ENCODE assay signal across 22 cellular contexts in the genomic region with DNA sequence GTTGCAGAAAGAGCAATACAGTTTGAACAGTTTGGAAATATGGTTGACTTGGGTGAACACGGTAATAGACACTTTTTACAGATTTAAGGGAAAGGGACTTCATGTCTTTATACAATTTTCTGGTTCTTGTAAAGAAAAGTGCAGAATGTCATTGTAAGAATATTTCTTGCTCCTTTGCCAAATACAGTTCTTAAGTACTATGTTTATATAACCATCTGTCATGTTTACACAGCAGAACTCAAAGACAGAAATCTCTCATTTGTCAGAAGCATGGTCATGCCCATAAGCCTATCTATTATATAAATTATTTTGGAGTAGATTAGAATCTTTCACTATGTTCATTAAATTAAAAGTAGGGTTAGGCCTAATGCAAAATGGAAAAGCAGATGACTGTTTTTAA.
DNase-seq lines count a peak whose midpoint lies in the region; ATAC-seq and TF ChIP-seq lines count a peak whose summit lies in the region.
"Had no signal": no experiment of that assay in that cellular context is flagged by ENCODE, and none has a peak within 500 bp of the region (broad histone marks: within the 10 kb centered on the region; RNA-seq: fewer than 3 reads in every experiment).

No MANE protein-coding gene starts in this region.

- peaks cover 3 to 28% (median 9%) of the 10 kb centered on the region in 6 donors for H3K9me3 Mint-ChIP-seq in immature natural killer cell

- H3K4me3 ChIP-seq in SK-N-MC (no peak overlapping the region), smooth muscle cell (no peak overlapping the region)
- H3K4me3 ChIP-seq: cardiac muscle cell, suprapubic skin had no signal

- DNase-seq in NCI-H82 (lab: John Stamatoyannopoulos, UW) (peak; percentile 9), NCI-H82 treated with DMSO at 0.1 percent for 48 hours (lab: John Stamatoyannopoulos, UW; ENCODE audit: unreplicated experiment) (no peak), SK-N-MC (ENCODE audit: low read depth, low spot score) (no peak), fibroblast of gingiva (ENCODE audit: low read depth) (peak; percentile 2), smooth muscle cell (lab: John Stamatoyannopoulos, UW; ENCODE audit: unreplicated experiment) (no peak), amniotic stem cell (lab: John Stamatoyannopoulos, UW) (no peak), omental fat pad (ENCODE audit: low spot score) (no peak), immature natural killer cell (no peak)
- DNase-seq: activated CD4-positive, alpha-beta T cell treated with anti-CD3 and anti-CD28 coated beads for 4 hours; activated gamma-delta T cell treated with Interleukin-2 at 50 U/mL for 16 hours; activated T-cell treated with anti-CD3 and anti-CD28 coated beads, Interleukin-2, amount 50 U/mL, for 24 hours; dermis blood vessel endothelial cell; mesendoderm; NCI-H1105; NCI-H2029; NK-92 treated with Interleukin-12 subunit alpha and Interleukin-12 subunit beta, amount 100 ng/mL, for 24 hours; nucleus accumbens; stimulated activated CD4-positive, alpha-beta T cell treated with anti-CD3 and anti-CD28 coated beads, Interleukin-2, amount 100 ng/mL, for 48 hours had no signal

- no peaks in the 10 kb centered on the region for H3K27me3 ChIP-seq in smooth muscle cell (ENCODE audit: low read depth)
- H3K27me3 ChIP-seq: suprapubic skin had no signal

- no peaks in the 10 kb centered on the region for H3K9me3 ChIP-seq in SK-N-MC (ENCODE audit: low read depth, low read length)
- H3K9me3 ChIP-seq in smooth muscle cell (replicated peaks; ENCODE audit: low read depth) = no peaks in the 10 kb centered on the region
- H3K9me3 ChIP-seq: suprapubic skin had no signal

- peaks cover 0 to 2% (median 0%) of the 10 kb centered on the region in 3 donors for H3K27me3 Mint-ChIP-seq in immature natural killer cell (ENCODE audit: low read depth in 3 of 3)
- H3K27me3 Mint-ChIP-seq: activated T-cell treated with anti-CD3 and anti-CD28 coated beads, Interleukin-2, amount 50 U/mL, for 24 hours had no signal

- H3K9ac ChIP-seq in SK-N-MC (ENCODE audit: insufficient read length) (no peak overlapping the region), smooth muscle cell (ENCODE audit: low read depth) (no peak overlapping the region)

- no peak overlapping the region for H3K4me3 Mint-ChIP-seq in immature natural killer cell
- H3K4me3 Mint-ChIP-seq: activated T-cell treated with anti-CD3 and anti-CD28 coated beads, Interleukin-2, amount 50 U/mL, for 24 hours; stimulated activated effector memory CD8-positive, alpha-beta T cell treated with anti-CD3 and anti-CD28 coated beads, Interleukin-12 subunit alpha, Interleukin-12 subunit beta, amount 100 ng/mL, for 72 hours had no signal

- H3K4me1 ChIP-seq in smooth muscle cell (ENCODE audit: low read depth) = no peaks in the 10 kb centered on the region
- H3K4me1 ChIP-seq: suprapubic skin had no signal

- H3K4me1 Mint-ChIP-seq in immature natural killer cell = no peaks in the 10 kb centered on the region
- H3K4me1 Mint-ChIP-seq: stimulated activated effector memory CD8-positive, alpha-beta T cell treated with anti-CD3 and anti-CD28 coated beads, Interleukin-12 subunit alpha, Interleukin-12 subunit beta, amount 100 ng/mL, for 72 hours had no signal

- no peaks in the 10 kb centered on the region for H4K20me1 ChIP-seq in smooth muscle cell (ENCODE audit: low read depth)

- no peaks in the 10 kb centered on the region for H3K36me3 Mint-ChIP-seq in immature natural killer cell
- H3K36me3 Mint-ChIP-seq: stimulated activated effector memory CD8-positive, alpha-beta T cell treated with anti-CD3 and anti-CD28 coated beads, Interleukin-12 subunit alpha, Interleukin-12 subunit beta, amount 100 ng/mL, for 72 hours had no signal

- no peak for ATAC-seq in omental fat pad (ENCODE audit: low FRiP score)
- ATAC-seq: stimulated activated effector memory CD8-positive, alpha-beta T cell treated with anti-CD3 and anti-CD28 coated beads, Interleukin-12 subunit alpha, Interleukin-12 subunit beta, amount 100 ng/mL, for 72 hours had no signal

- 60% methylated on average over 1 of the region's 1 CpG for WGBS in smooth muscle cell (ENCODE audit: low lambda C conversion rate)

- H3K27ac ChIP-seq in SK-N-MC (peak overlapping the region; percentile 20; the same call in 1 of the 2 replicates), smooth muscle cell (ENCODE audit: low read depth) (no peak overlapping the region)
- H3K27ac ChIP-seq: cardiac muscle cell, HL-60, suprapubic skin had no signal

- H3F3A ChIP-seq in smooth muscle cell (ENCODE audit: low read depth) = no peaks in the 10 kb centered on the region

- H2AFZ ChIP-seq in smooth muscle cell (ENCODE audit: low read depth) = peak overlapping the region; percentile 38

- no peak for TF ChIP-seq CTCF in smooth muscle cell (IDR thresholded peaks at IDR 0.05; ENCODE audit: borderline replicate concordance, insufficient read depth, poor library complexity, severe bottlenecking)
- no peak for TF ChIP-seq CTCF in omental fat pad (IDR thresholded peaks at IDR 0.05)

- H3K27ac Mint-ChIP-seq in immature natural killer cell = no peak overlapping the region
- H3K27ac Mint-ChIP-seq: activated T-cell treated with anti-CD3 and anti-CD28 coated beads, Interleukin-2, amount 50 U/mL, for 24 hours; stimulated activated effector memory CD8-positive, alpha-beta T cell treated with anti-CD3 and anti-CD28 coated beads, Interleukin-12 subunit alpha, Interleukin-12 subunit beta, amount 100 ng/mL, for 72 hours had no signal

- H3K36me3 ChIP-seq in SK-N-MC (ENCODE audit: insufficient read depth, low read length) (no peaks in the 10 kb centered on the region), smooth muscle cell (ENCODE audit: low read depth) (no peaks in the 10 kb centered on the region)
- H3K36me3 ChIP-seq: cardiac muscle cell, suprapubic skin had no signal

- H3K4me2 ChIP-seq in smooth muscle cell = no peak overlapping the region

- no peaks in the 10 kb centered on the region for H3K79me2 ChIP-seq in smooth muscle cell (ENCODE audit: low read depth)

Comparison
In these comparisons a context has a peak if more than half of its experiments do, and no peak if none do; other contexts are left out.
1. DNase-seq: peak in NCI-H82 (single experiment) and fibroblast of gingiva (single experiment); none in NCI-H82 treated with DMSO at 0.1 percent for 48 hours (single experiment), SK-N-MC (single experiment), smooth muscle cell (single experiment), amniotic stem cell (single experiment), omental fat pad (single experiment) and immature natural killer cell (0 of 3).